Comparison of ENCODE assay signal across 18 cellular contexts in the genomic region with DNA sequence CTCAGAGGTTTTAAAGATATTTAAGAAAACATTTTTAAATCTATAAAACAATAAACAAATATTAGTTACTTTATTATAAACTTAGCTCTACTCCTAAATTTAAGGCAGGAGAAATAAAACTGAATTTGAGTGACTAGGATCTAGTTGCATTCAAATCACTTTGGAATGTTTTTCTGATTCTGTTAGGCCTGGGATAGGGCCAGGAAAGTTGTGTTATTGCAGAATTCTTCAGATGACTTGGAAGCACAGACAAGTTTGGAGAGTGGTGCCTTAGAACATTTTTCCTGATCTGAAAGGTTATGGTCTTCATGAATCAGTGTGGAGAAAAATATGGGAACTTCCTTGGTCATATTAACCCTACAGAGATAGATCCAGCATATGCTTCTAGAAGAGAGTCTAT. TPM values are rescaled to one million over a fixed set of nuclear protein-coding genes. Genes with fewer than 3 reads are reported as not detected.
DNase-seq lines count a peak whose midpoint lies in the region; ATAC-seq, FAIRE-seq and TF ChIP-seq lines count a peak whose summit lies in the region.
"Had no signal": no experiment of that assay in that cellular context is flagged by ENCODE, and none has a peak within 500 bp of the region (broad histone marks: within the 10 kb centered on the region; RNA-seq: fewer than 3 reads in every experiment).

No MANE protein-coding gene starts in this region.

- no peaks in the 10 kb centered on the region for H3K36me3 ChIP-seq in astrocyte (ENCODE audit: insufficient read depth, low read length)

- no peaks in the 10 kb centered on the region for H3K27me3 Mint-ChIP-seq in astrocyte (ENCODE audit: low read depth, unreplicated experiment)

- H3K4me3 ChIP-seq in AG10803 (ENCODE audit: low read length): no peak overlapping the region
- H3K4me3 ChIP-seq in astrocyte (ENCODE audit: insufficient read depth, low read depth, low read length): no peak overlapping the region
- H3K4me3 ChIP-seq in fibroblast of mammary gland (ENCODE audit: control insufficient read depth, low read depth, low read length): no peak overlapping the region
- H3K4me3 ChIP-seq: PC-9 had no signal

- H3K9me3 Mint-ChIP-seq in astrocyte (ENCODE audit: unreplicated experiment): peaks cover 2% of the 10 kb centered on the region
- H3K9me3 Mint-ChIP-seq: H9 had no signal

- H2AFZ ChIP-seq in astrocyte (ENCODE audit: low read depth, low read length): no peak overlapping the region
- H2AFZ ChIP-seq: PC-9 had no signal

- no peaks in the 10 kb centered on the region for H3K27me3 ChIP-seq in astrocyte (ENCODE audit: insufficient read depth, low read length)

- ATAC-seq in sciatic nerve: peak; percentile 76

- no peaks in the 10 kb centered on the region for H4K20me1 ChIP-seq in astrocyte (ENCODE audit: insufficient read depth, low read length)

- no peaks in the 10 kb centered on the region for H3K9me3 ChIP-seq in astrocyte (ENCODE audit: insufficient read depth, low read depth, low read length)
- H3K9me3 ChIP-seq: Caco-2 had no signal

- TF ChIP-seq CTCF in AG10803 (conservative IDR thresholded peaks at IDR 0.05; ENCODE audit: low read length): no peak
- TF ChIP-seq CTCF in astrocyte (IDR thresholded peaks at IDR 0.05; ENCODE audit: insufficient read depth, low read depth, low read length): no peak
- TF ChIP-seq CTCF in fibroblast of mammary gland (conservative IDR thresholded peaks at IDR 0.05; ENCODE audit: control insufficient read depth, insufficient read depth, low read depth, low read length): no peak

- FAIRE-seq in astrocyte (lab: Jason Lieb, UNC): no peak
- FAIRE-seq: GM19239 had no signal

- no peak overlapping the region for H3K27ac ChIP-seq in astrocyte (ENCODE audit: low read depth, low read length)
- H3K27ac ChIP-seq: C4-2B, PC-9 had no signal

- intact Hi-C loops in sciatic nerve (cut with DNase I): no loop called here

- H3K4me2 ChIP-seq in astrocyte (ENCODE audit: low read length): no peak overlapping the region
- H3K4me2 ChIP-seq: PC-9 had no signal

- DNase-seq in AG10803 (ENCODE audit: low read depth) (peak; percentile 3), astrocyte (ENCODE audit: low read depth) (peak; percentile 25), fibroblast of mammary gland (ENCODE audit: low read depth) (peak; percentile 14), sciatic nerve (ENCODE audit: low spot score) (no peak), NAMALWA (ENCODE audit: low spot score) (no peak), occipital lobe (lab: John Stamatoyannopoulos, UW) (no peak)
- no peak for DNase-seq in stimulated activated CD4-positive, alpha-beta T cell treated with anti-CD3 and anti-CD28 coated beads, Interleukin-4, amount 100 ng/mL, for 4 hours
- DNase-seq: Caco-2, DMS153, EL, H9, NCI-H1092 treated with DMSO at 0.1 percent for 48 hours, NCI-H2081 treated with DMSO at 0.1 percent for 48 hours, NCI-H510A, NCI-H82, PC-9 had no signal

- no peak overlapping the region for H3K4me3 Mint-ChIP-seq in astrocyte (ENCODE audit: unreplicated experiment)
- H3K4me3 Mint-ChIP-seq: H9 had no signal

- no peak overlapping the region for H3K27ac Mint-ChIP-seq in astrocyte (ENCODE audit: unreplicated experiment)
- H3K27ac Mint-ChIP-seq: H9 had no signal

- no peak overlapping the region for H3K9ac ChIP-seq in astrocyte (ENCODE audit: low read length)

- no peaks in the 10 kb centered on the region for H3K79me2 ChIP-seq in astrocyte (ENCODE audit: insufficient read depth, low read length)

- H3K4me1 Mint-ChIP-seq in astrocyte (ENCODE audit: low read depth, unreplicated experiment): no peaks in the 10 kb centered on the region
- H3K4me1 Mint-ChIP-seq: H9 had no signal

- H3K36me3 Mint-ChIP-seq in astrocyte (ENCODE audit: low read depth, unreplicated experiment): no peaks in the 10 kb centered on the region

- H3K4me1 ChIP-seq in astrocyte (ENCODE audit: insufficient read depth, low read length): no peaks in the 10 kb centered on the region

RNA-seq across cellular contexts. Expression of gene SLC25A13, which starts 15.6 kb away (rescaled TPM):
- total RNA-seq in astrocyte: 56.0 and 58.1 TPM in 2 replicates
- 33.5 TPM for total RNA-seq in sciatic nerve
- 10.6 TPM for total RNA-seq in occipital lobe

Comparison
In these comparisons a context has a peak if more than half of its experiments do, and no peak if none do; other contexts are left out.
1. DNase-seq: peak in AG10803 (single experiment), astrocyte (single experiment) and fibroblast of mammary gland (single experiment); none in sciatic nerve (single experiment), NAMALWA (single experiment), occipital lobe (single experiment) and stimulated activated CD4-positive, alpha-beta T cell treated with anti-CD3 and anti-CD28 coated beads, Interleukin-4, amount 100 ng/mL, for 4 hours (0 of 2).